10 cellular contexts compared by ENCODE assay signal in the genomic region with DNA sequence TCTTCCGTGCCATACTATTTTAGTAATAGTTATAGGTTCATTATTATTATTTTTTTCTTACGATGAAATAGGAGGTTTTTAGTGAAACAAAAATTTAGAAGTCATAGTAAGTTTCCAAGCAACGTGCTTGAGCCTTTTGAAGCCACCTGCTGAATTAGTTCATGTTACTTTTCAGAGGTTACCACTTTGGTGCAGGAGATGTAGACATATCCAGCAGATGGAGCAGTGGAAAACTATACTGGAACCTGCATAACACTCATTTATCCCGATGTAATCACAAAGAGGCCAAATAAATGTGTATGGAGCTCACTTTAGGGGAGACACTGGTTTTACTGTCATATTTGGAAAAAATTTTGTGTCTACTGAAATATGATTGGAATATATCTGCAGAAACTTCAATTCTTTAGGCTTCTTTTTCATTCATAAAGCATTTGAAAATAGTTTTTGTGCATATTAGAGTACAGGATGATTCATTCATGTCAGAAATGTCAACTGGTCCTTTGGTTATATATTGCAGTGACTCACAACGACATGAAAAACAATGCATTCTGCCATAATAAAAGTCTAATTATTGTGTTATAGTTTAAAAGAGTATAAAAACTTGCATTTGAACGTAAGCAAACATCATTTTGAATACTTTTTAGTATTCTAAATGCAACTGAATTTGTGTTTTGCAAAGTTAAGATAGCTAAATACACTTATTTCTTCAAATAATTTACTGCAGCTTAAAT.
DNase-seq lines count a peak whose midpoint lies in the region; ATAC-seq and TF ChIP-seq lines count a peak whose summit lies in the region.
"Had no signal": no experiment of that assay in that cellular context is flagged by ENCODE, and none has a peak within 500 bp of the region (broad histone marks: within the 10 kb centered on the region; RNA-seq: fewer than 3 reads in every experiment).

No MANE protein-coding gene starts in this region.

- CTCF ChIA-PET in CD8-positive, alpha-beta memory T cell (lab: Charles Lee) = no interaction called here

- H3K36me3 Mint-ChIP-seq in CD8-positive, alpha-beta memory T cell = no peaks in the 10 kb centered on the region

- WGBS in psoas muscle, 3 donors = 25 to 27% (median 25%) methylated on average over 6 of the region's 6 CpGs

- POLR2A ChIA-PET in CD8-positive, alpha-beta memory T cell (lab: Charles Lee) = no interaction called here

- H3K4me3 Mint-ChIP-seq in CD8-positive, alpha-beta memory T cell = no peak overlapping the region

- H3K36me3 ChIP-seq in endocrine pancreas (ENCODE audit: control insufficient read depth, insufficient read depth, low read length) = no peaks in the 10 kb centered on the region
- H3K36me3 ChIP-seq in psoas muscle (ENCODE audit: insufficient read depth in 1 of 2, low read depth in 1 of 2) = no peaks in the 10 kb centered on the region
- H3K36me3 ChIP-seq in CD8-positive, alpha-beta memory T cell (ENCODE audit: insufficient read depth, low read length) = no peaks in the 10 kb centered on the region

- no peak for ATAC-seq in psoas muscle
- ATAC-seq in GM18873 (IDR thresholded peaks at IDR 0.05; ENCODE audit: low FRiP score, unreplicated experiment) = no peak
- ATAC-seq in GM21576 (IDR thresholded peaks at IDR 0.05; ENCODE audit: unreplicated experiment) = no peak

- no peaks in the 10 kb centered on the region for H3K27me3 ChIP-seq in endocrine pancreas (ENCODE audit: control insufficient read depth, insufficient read depth, low read length)
- peaks cover 0 to 64% (median 2%) of the 10 kb centered on the region in 3 donors for H3K27me3 ChIP-seq in psoas muscle (ENCODE audit: insufficient read depth in 3 of 3, low read length in 2 of 3)
- no peaks in the 10 kb centered on the region for H3K27me3 ChIP-seq in CD8-positive, alpha-beta memory T cell (ENCODE audit: insufficient read depth, low read length, poor library complexity, severe bottlenecking)

- no peak overlapping the region for H3K27ac ChIP-seq in psoas muscle
- no peak overlapping the region for H3K27ac ChIP-seq in CD8-positive, alpha-beta memory T cell (ENCODE audit: low read depth, low read length)

- intact Hi-C loops in psoas muscle (cut with DNase I) = no loop called here

- H3K9me3 Mint-ChIP-seq in CD8-positive, alpha-beta memory T cell = peaks cover 6 to 15% (median 11%) of the 10 kb centered on the region in 5 donors
- H3K9me3 Mint-ChIP-seq: activated B cell treated with CpG ODN at 0.5 μM for 24 hours had no signal

- peaks cover 2 to 6% (median 4%) of the 10 kb centered on the region in 3 donors for H3K4me1 Mint-ChIP-seq in CD8-positive, alpha-beta memory T cell

- H3K27ac Mint-ChIP-seq in CD8-positive, alpha-beta memory T cell = no peak overlapping the region
- H3K27ac Mint-ChIP-seq: activated B cell treated with CpG ODN at 0.5 μM for 24 hours had no signal

- DNase-seq in DMS 273 (lab: John Stamatoyannopoulos, UW; ENCODE audit: unreplicated experiment) (peak; percentile 6), DMS 273 treated with DMSO at 0.1 percent for 48 hours (lab: John Stamatoyannopoulos, UW) (no peak), NCI-H2227 (lab: John Stamatoyannopoulos, UW; ENCODE audit: unreplicated experiment) (peak; percentile 11), psoas muscle (no peak)
- no peak for DNase-seq in CD8-positive, alpha-beta memory T cell
- DNase-seq: activated B cell treated with CpG ODN at 0.5 μM for 24 hours, NCI-H524 treated with DMSO at 0.1 percent for 48 hours had no signal

- no peak for TF ChIP-seq CTCF in psoas muscle (IDR thresholded peaks at IDR 0.05)

- no peaks in the 10 kb centered on the region for H3K9me3 ChIP-seq in endocrine pancreas (ENCODE audit: control insufficient read depth, low read length)
- no peaks in the 10 kb centered on the region for H3K9me3 ChIP-seq in psoas muscle
- no peaks in the 10 kb centered on the region for H3K9me3 ChIP-seq in CD8-positive, alpha-beta memory T cell (ENCODE audit: low read length)

- H3K9ac ChIP-seq in endocrine pancreas (ENCODE audit: control insufficient read depth, insufficient read depth, low read length) = no peak overlapping the region

- H3K4me1 ChIP-seq in endocrine pancreas (ENCODE audit: control insufficient read depth, insufficient read depth, low read length) (no peaks in the 10 kb centered on the region), psoas muscle (no peaks in the 10 kb centered on the region)
- H3K4me1 ChIP-seq in CD8-positive, alpha-beta memory T cell (ENCODE audit: insufficient read depth, low read length) = no peaks in the 10 kb centered on the region

- H3K4me3 ChIP-seq in endocrine pancreas (ENCODE audit: control insufficient read depth, insufficient read depth, low read length) (peak overlapping the region; percentile 32), psoas muscle (peak overlapping the region; percentile 66)
- H3K4me3 ChIP-seq in CD8-positive, alpha-beta memory T cell (ENCODE audit: low read length) = no peak overlapping the region

- H3K27me3 Mint-ChIP-seq in CD8-positive, alpha-beta memory T cell = peaks cover 17 to 34% of the 10 kb centered on the region in 2 donors

Comparison
In these comparisons a context has a peak if more than half of its experiments do, and no peak if none do; other contexts are left out.
1. DNase-seq: peak in DMS 273 (single experiment) and NCI-H2227 (single experiment); none in DMS 273 treated with DMSO at 0.1 percent for 48 hours (single experiment), psoas muscle (0 of 2) and CD8-positive, alpha-beta memory T cell (0 of 5).